Comparison of ENCODE assay signal across 18 cellular contexts in the genomic region with DNA sequence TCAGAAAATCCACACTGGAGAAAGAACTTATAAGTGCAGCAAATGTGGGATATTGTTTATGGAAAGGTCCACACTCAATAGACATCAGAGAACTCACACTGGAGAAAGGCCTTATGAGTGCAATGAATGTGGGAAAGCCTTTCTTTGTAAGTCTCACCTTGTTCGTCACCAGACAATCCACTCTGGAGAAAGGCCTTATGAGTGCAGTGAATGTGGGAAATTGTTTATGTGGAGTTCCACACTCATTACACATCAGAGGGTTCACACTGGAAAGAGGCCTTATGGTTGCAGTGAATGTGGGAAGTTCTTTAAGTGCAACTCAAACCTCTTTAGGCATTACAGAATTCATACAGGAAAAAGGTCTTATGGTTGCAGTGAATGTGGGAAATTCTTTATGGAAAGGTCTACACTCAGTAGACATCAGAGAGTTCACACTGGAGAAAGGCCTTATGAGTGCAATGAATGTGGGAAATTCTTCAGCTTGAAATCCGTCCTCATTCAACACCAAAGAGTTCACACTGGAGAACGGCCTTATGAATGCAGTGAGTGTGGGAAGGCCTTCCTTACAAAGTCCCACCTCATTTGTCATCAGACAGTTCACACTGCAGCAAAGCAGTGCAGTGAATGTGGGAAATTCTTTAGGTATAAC. TPM values are rescaled to one million over a fixed set of nuclear protein-coding genes. Genes with fewer than 3 reads are reported as not detected.
DNase-seq lines count a peak whose midpoint lies in the region; ATAC-seq, FAIRE-seq and TF ChIP-seq lines count a peak whose summit lies in the region.
"Had no signal": no experiment of that assay in that cellular context is flagged by ENCODE, and none has a peak within 500 bp of the region (broad histone marks: within the 10 kb centered on the region; RNA-seq: fewer than 3 reads in every experiment).

No MANE protein-coding gene starts in this region.

- H3K4me2 ChIP-seq in HCT116 (ENCODE audit: low read length) (no peak overlapping the region), H1 (ENCODE audit: insufficient read depth in 1 of 2, low read depth in 2 of 2, low read length in 2 of 2) (no peak overlapping the region)

- no peak for TF ChIP-seq EP300 in H1 (IDR thresholded peaks at IDR 0.05; ENCODE audit: borderline replicate concordance in 1 of 2, low read depth in 2 of 2, low read length in 2 of 2)
- TF ChIP-seq EP300 in esophagus muscularis mucosa (IDR thresholded peaks at IDR 0.05), result no peak

- no peak overlapping the region for H4K5ac ChIP-seq in H1 (ENCODE audit: insufficient read length, low read depth, low read length)

- POLR2A ChIA-PET in HCT116 (lab: Charles Lee), result no interaction called here
- POLR2A ChIA-PET in Panc1 (lab: Charles Lee), result no interaction called here
- POLR2A ChIA-PET in H1 (lab: Charles Lee; ENCODE audit: partially characterized antibody), result no interaction called here

- no peaks in the 10 kb centered on the region for H3K79me1 ChIP-seq in H1 (ENCODE audit: low read depth, low read length)

- no peak overlapping the region for H2BK20ac ChIP-seq in H1 (ENCODE audit: low read length)

- no peak overlapping the region for H4K8ac ChIP-seq in H1 (ENCODE audit: extremely low read depth, insufficient read depth, low read length)

- H2AFZ ChIP-seq in HCT116 (ENCODE audit: low read depth, low read length, poor library complexity, severe bottlenecking), result no peak overlapping the region
- no peak overlapping the region for H2AFZ ChIP-seq in H1 (ENCODE audit: low read length)
- H2AFZ ChIP-seq: GM23248 had no signal

- in situ Hi-C loops in Panc1 (cut with HindIII; ENCODE audit: low pct_unique_long_range_greater_than_20kb, low sequenced_read_pairs), result no loop called here

- H3K4me3 ChIP-seq in HCT116 (replicated peaks in 1 of 2; ENCODE audit: low read depth in 1 of 2, low read length in 2 of 2) (no peak overlapping the region), Panc1 (ENCODE audit: low read depth in 2 of 2, low read length in 2 of 2) (no peak overlapping the region), H1 (ENCODE audit: extremely low read depth in 1 of 4, insufficient read depth in 2 of 4, low read depth in 3 of 4, low read length in 4 of 4) (no peak overlapping the region), esophagus muscularis mucosa (no peak overlapping the region)
- H3K4me3 ChIP-seq in effector memory CD4-positive, alpha-beta T cell (ENCODE audit: insufficient read depth, low read depth, low read length, poor library complexity, severe bottlenecking), result no peak overlapping the region
- H3K4me3 ChIP-seq: GM12878, GM23248 had no signal

- H3K9me3 ChIP-seq in HCT116 (ENCODE audit: control insufficient read depth in 1 of 2, insufficient read depth in 1 of 2, low read depth in 1 of 2, low read length in 2 of 2), result peaks cover 22 to 25% of the 10 kb centered on the region in 2 experiments; a peak in 3 of 4 replicates
- H3K9me3 ChIP-seq in Panc1 (ENCODE audit: control insufficient read depth, insufficient read depth, low read depth, low read length), result peaks cover 45% of the 10 kb centered on the region
- peaks cover 27 to 37% of the 10 kb centered on the region in 2 experiments for H3K9me3 ChIP-seq in H1 (ENCODE audit: insufficient read depth in 2 of 2, low read depth in 1 of 2, low read length in 1 of 2)
- peaks cover 16% of the 10 kb centered on the region for H3K9me3 ChIP-seq in effector memory CD4-positive, alpha-beta T cell (ENCODE audit: control insufficient read depth, low read length)
- peaks cover 0 to 27% (median 22%) of the 10 kb centered on the region in 4 donors for H3K9me3 ChIP-seq in esophagus muscularis mucosa

- TF ChIP-seq RAD21 in HCT116 (IDR thresholded peaks at IDR 0.05; ENCODE audit: low read depth) (no peak), H1 (IDR thresholded peaks at IDR 0.05 in 1 of 2, conservative IDR thresholded peaks at IDR 0.05 in 1 of 2; ENCODE audit: low read depth in 2 of 2, low read length in 2 of 2) (no peak)

- no peak for TF ChIP-seq POLR2A in HCT116 (IDR thresholded peaks at IDR 0.05; ENCODE audit: borderline replicate concordance, extremely low read depth, insufficient read depth, insufficient read length)
- no peak for TF ChIP-seq POLR2A in H1 (IDR thresholded peaks at IDR 0.05; ENCODE audit: control extremely low read depth in 1 of 2, low read depth in 2 of 2, low read length in 2 of 2)
- TF ChIP-seq POLR2A in esophagus muscularis mucosa (IDR thresholded peaks at IDR 0.05; ENCODE audit: low read depth), result no peak

- H4K91ac ChIP-seq in H1 (replicated peaks; ENCODE audit: insufficient read length, low read length), result no peak overlapping the region

- H3K23ac ChIP-seq in H1 (ENCODE audit: insufficient read length), result no peak overlapping the region

- no peak overlapping the region for H2AK5ac ChIP-seq in H1 (ENCODE audit: low read depth, low read length)

- no peaks in the 10 kb centered on the region for H3K79me2 ChIP-seq in HCT116 (ENCODE audit: insufficient read depth, low read length)
- H3K79me2 ChIP-seq in H1 (ENCODE audit: control insufficient read depth in 1 of 2, insufficient read depth in 2 of 2, low read length in 2 of 2), result no peaks in the 10 kb centered on the region

- CTCF ChIA-PET in HCT116 (lab: Charles Lee) (no interaction called here), Panc1 (lab: Charles Lee) (no interaction called here), H1 (lab: Charles Lee; ENCODE audit: partially characterized antibody) (no interaction called here)

- DNase-seq in HCT116 (ENCODE audit: low read depth, low spot score), result no peak
- DNase-seq in Panc1 (ENCODE audit: low read depth, low spot score), result no peak
- no peak for DNase-seq in H1 (ENCODE audit: low read depth in 1 of 2, low spot score in 2 of 2)
- DNase-seq in activated CD4-positive, alpha-beta T cell treated with anti-CD3 and anti-CD28 coated beads, Interleukin-2, amount 50 U/mL, for 1 hour, result no peak
- DNase-seq in effector memory CD4-positive, alpha-beta T cell, result no peak
- no peak for DNase-seq in esophagus muscularis mucosa (ENCODE audit: extremely low spot score)
- no peak for DNase-seq in stimulated activated CD4-positive, alpha-beta T cell treated with anti-CD3 and anti-CD28 coated beads, Interleukin-2, amount 100 ng/mL, for 24 hours
- DNase-seq: ACHN; BE2C; CD4-positive, alpha-beta memory T cell; DMS79 treated with DMSO at 0.1 percent for 48 hours; GM23248; HCEC 1CT had no signal

- no peak for TF ChIP-seq CTCF in HCT116 (IDR thresholded peaks at IDR 0.05 in 2 of 3, conservative IDR thresholded peaks at IDR 0.05 in 1 of 3; ENCODE audit: borderline replicate concordance in 1 of 3, insufficient read depth in 1 of 3, low read depth in 2 of 3, low read length in 2 of 3)
- TF ChIP-seq CTCF in Panc1 (IDR thresholded peaks at IDR 0.05), result no peak
- no peak for TF ChIP-seq CTCF in H1 (IDR thresholded peaks at IDR 0.05; ENCODE audit: control extremely low read depth in 1 of 3, insufficient read depth in 1 of 3, low read depth in 1 of 3, low read length in 3 of 3)
- no peak for TF ChIP-seq CTCF in esophagus muscularis mucosa (IDR thresholded peaks at IDR 0.05)

- BruUV-seq in HCT116 (replicated peaks; lab: Mats Ljungman, UMichigan), result no TSS peak
- BruUV-seq in Panc1 (replicated peaks; lab: Mats Ljungman, UMichigan), result TSS peak; percentile 35

- H3K36me3 ChIP-seq in HCT116 (ENCODE audit: control insufficient read depth in 1 of 2, insufficient read depth in 2 of 2, low read length in 2 of 2) (0 out of 4 replicates have a peak, but pooled peaks cover 0 to 8% of the 10 kb centered on the region in 2 experiments), Panc1 (ENCODE audit: control insufficient read depth, insufficient read depth, low read length) (no peaks in the 10 kb centered on the region), H1 (ENCODE audit: control insufficient read depth in 2 of 4, insufficient read depth in 4 of 4, low read length in 3 of 4) (peaks cover 0 to 32% (median 0%) of the 10 kb centered on the region in 4 experiments; a peak in 3 of 8 replicates), esophagus muscularis mucosa (peaks cover 8 to 58% (median 47%) of the 10 kb centered on the region in 4 donors)
- peaks cover 8% of the 10 kb centered on the region for H3K36me3 ChIP-seq in effector memory CD4-positive, alpha-beta T cell (ENCODE audit: control insufficient read depth, insufficient read depth, low read length)
- H3K36me3 ChIP-seq: BE2C had no signal

- H3K4me1 ChIP-seq in HCT116 (ENCODE audit: control insufficient read depth in 1 of 2, insufficient read depth in 2 of 2, low read length in 2 of 2) (no peaks in the 10 kb centered on the region), Panc1 (ENCODE audit: control insufficient read depth, insufficient read depth, low read length) (no peaks in the 10 kb centered on the region), H1 (replicated peaks in 1 of 4; ENCODE audit: control insufficient read depth in 3 of 4, insufficient read depth in 4 of 4, low read length in 3 of 4) (no peaks in the 10 kb centered on the region), esophagus muscularis mucosa (no peaks in the 10 kb centered on the region)
- H3K4me1 ChIP-seq in effector memory CD4-positive, alpha-beta T cell (ENCODE audit: control insufficient read depth, insufficient read depth, low read length, poor library complexity, severe bottlenecking), result no peaks in the 10 kb centered on the region
- H3K4me1 ChIP-seq: BE2C had no signal

- H3K18ac ChIP-seq in H1 (ENCODE audit: extremely low read depth, low read length), result no peak overlapping the region

- ATAC-seq in HCT116, result no peak
- ATAC-seq in Panc1, result no peak
- ATAC-seq: GM12878 had no signal

- RAD21 ChIA-PET in HCT116 (lab: Charles Lee; ENCODE audit: low non-redundant PET in 1 of 2, low total read pairs in 2 of 2, uncharacterized antibody in 2 of 2, unreplicated experiment in 2 of 2), result no interaction called here

- H3K27me3 ChIP-seq in HCT116 (ENCODE audit: insufficient read depth, low read length) (no peaks in the 10 kb centered on the region), Panc1 (ENCODE audit: control insufficient read depth, insufficient read depth, low read length) (no peaks in the 10 kb centered on the region), H1 (replicated peaks in 1 of 4; ENCODE audit: control insufficient read depth in 3 of 4, extremely low read depth in 1 of 4, insufficient read depth in 3 of 4, low read length in 3 of 4) (no peaks in the 10 kb centered on the region), esophagus muscularis mucosa (no peaks in the 10 kb centered on the region)
- H3K27me3 ChIP-seq in effector memory CD4-positive, alpha-beta T cell (replicated peaks; ENCODE audit: control insufficient read depth, insufficient read depth, low read length, poor library complexity, severe bottlenecking), result no peaks in the 10 kb centered on the region
- H3K27me3 ChIP-seq: BE2C had no signal

- no peak overlapping the region for H2BK120ac ChIP-seq in H1 (replicated peaks; ENCODE audit: low read depth, low read length)

- no peak overlapping the region for H3K4ac ChIP-seq in H1 (replicated peaks; ENCODE audit: insufficient read length, low read depth, low read length)

- no peak overlapping the region for H3K9ac ChIP-seq in HCT116 (ENCODE audit: low read length)
- no peak overlapping the region for H3K9ac ChIP-seq in H1 (replicated peaks in 1 of 4; ENCODE audit: extremely low read depth in 1 of 4, low read depth in 3 of 4, low read length in 3 of 4)
- H3K9ac ChIP-seq: GM23248 had no signal

- intact Hi-C loops in HCT116 (cut with micrococcal nuclease), result no loop called here
- intact Hi-C loops in Panc1 (cut with micrococcal nuclease; ENCODE audit: unreplicated experiment), result no loop called here
- intact Hi-C loops in esophagus muscularis mucosa (cut with DNase I), result no loop called here

- H3K14ac ChIP-seq in H1 (ENCODE audit: insufficient read length), result no peak overlapping the region

- H4K20me1 ChIP-seq in HCT116 (ENCODE audit: insufficient read depth) (no peaks in the 10 kb centered on the region), H1 (replicated peaks in 1 of 2; ENCODE audit: control insufficient read depth in 1 of 2, insufficient read depth in 2 of 2, low read length in 2 of 2) (no peaks in the 10 kb centered on the region)

- H2BK5ac ChIP-seq in H1 (ENCODE audit: low read depth, low read length), result no peak overlapping the region

- no peaks in the 10 kb centered on the region for H3K23me2 ChIP-seq in H1 (ENCODE audit: low read depth, low read length)

- FAIRE-seq in H1 (lab: Jason Lieb, UNC), result no peak
- FAIRE-seq: A204.1, GM12878, GM19239, H54 had no signal

- H3K56ac ChIP-seq in H1 (replicated peaks; ENCODE audit: insufficient read length, low read depth, low read length), result no peak overlapping the region

- no peaks in the 10 kb centered on the region for H3K9me2 ChIP-seq in HCT116 (ENCODE audit: insufficient read depth)

- WGBS in H1 (ENCODE audit: extremely low coverage in 1 of 2, insufficient coverage in 1 of 2, insufficient read length in 1 of 2, insufficient replicate concordance in 2 of 2, low coverage in 1 of 2, low lambda C conversion rate in 2 of 2, missing lambda C conversion rate in 1 of 2), 2 experiments, result 84% methylated on average over 3 of the region's 3 CpGs; no CpG with 5 or more reads in 1 of the 2 experiments
- 97% methylated on average over 3 of the region's 3 CpGs for WGBS in esophagus muscularis mucosa

- H2BK12ac ChIP-seq in H1 (ENCODE audit: low read depth, low read length), result no peak overlapping the region

- H2BK15ac ChIP-seq in H1 (ENCODE audit: low read length), result no peak overlapping the region

- no peak overlapping the region for H3K27ac ChIP-seq in HCT116 (ENCODE audit: low read depth, low read length)
- no peak overlapping the region for H3K27ac ChIP-seq in Panc1 (ENCODE audit: low read length)
- no peak overlapping the region for H3K27ac ChIP-seq in H1 (ENCODE audit: low read depth, low read length)
- no peak overlapping the region for H3K27ac ChIP-seq in effector memory CD4-positive, alpha-beta T cell (ENCODE audit: insufficient read depth, low read length, poor library complexity, severe bottlenecking)
- H3K27ac ChIP-seq in esophagus muscularis mucosa (replicated peaks in 1 of 4), result no peak overlapping the region
- H3K27ac ChIP-seq: GM23248 had no signal

RNA-seq across cellular contexts. Expression of gene ZNF548, which starts 12.0 kb away (rescaled TPM):
- total RNA-seq in HCT116 (2021; ENCODE audit: unreplicated experiment) (8.7 TPM), Panc1 (2021; ENCODE audit: unreplicated experiment) (14.7 TPM), esophagus muscularis mucosa (10 to 100 TPM; 20.2 to 26.3 (median 23.6) TPM)
- 4.3 and 6.0 TPM in 2 replicates for polyA plus RNA-seq in HCT116 (2012)
- polyA plus RNA-seq in Panc1 (2012; ENCODE audit: insufficient read length), result 5.9 TPM
- 8.9 and 9.9 TPM in 2 replicates for total RNA-seq in H1 (2021; fragmentation: NEBNext Ultra II Directional; extraction: Animal tissue kit (Norgen Biotek cat#: 25700))
- 7.4 TPM in 2 replicates for polyA plus RNA-seq in H1 (2011; rRNA removed)
- 9.1 TPM for polyA plus RNA-seq in H1 (2011; cell fraction: cytosol; rRNA removed)
- 8.3 TPM for polyA plus RNA-seq in H1 (2011; cell fraction: nucleus; rRNA removed)
- 6.1 to 9.0 TPM (median 8.1 TPM) in 4 replicates for polyA plus RNA-seq in H1 (2012, experiment 1 of 2)
- 1.0 TPM for polyA plus RNA-seq in H1 (2012, experiment 2 of 2)
- polyA plus RNA-seq in H1 (2013, experiment 1 of 2), result 3.8 TPM
- 3.8 TPM for polyA plus RNA-seq in H1 (2013, experiment 2 of 2)
- 18.5 and 24.3 TPM in 2 replicates for polyA minus RNA-seq in H1 (2011; rRNA and poly(A)+ RNA removed)
- polyA minus RNA-seq in H1 (2011; cell fraction: cytosol; rRNA and poly(A)+ RNA removed), result 6.2 TPM
- polyA minus RNA-seq in H1 (2011; cell fraction: nucleus; rRNA and poly(A)+ RNA removed), result 5.0 TPM

RNA-seq across cellular contexts. Expression of gene TRAPPC2B, which starts 14.3 kb away (rescaled TPM):
- 3.9 TPM for total RNA-seq in HCT116 (2021; ENCODE audit: unreplicated experiment)
- polyA plus RNA-seq in HCT116 (2012), result 8.1 and 9.9 TPM in 2 replicates
- total RNA-seq in Panc1 (2021; ENCODE audit: unreplicated experiment), result 15.1 TPM
- 23.4 TPM for polyA plus RNA-seq in Panc1 (2012; ENCODE audit: insufficient read length)
- total RNA-seq in H1 (2021; fragmentation: NEBNext Ultra II Directional; extraction: Animal tissue kit (Norgen Biotek cat#: 25700)), result 7.9 and 8.7 TPM in 2 replicates
- 18.3 and 28.3 TPM in 2 replicates for polyA plus RNA-seq in H1 (2011; rRNA removed)
- polyA plus RNA-seq in H1 (2011; cell fraction: cytosol; rRNA removed), result 16.4 TPM
- polyA plus RNA-seq in H1 (2011; cell fraction: nucleus; rRNA removed), result 5.5 TPM
- 10.1 to 14.1 TPM (median 10.9 TPM) in 4 replicates for polyA plus RNA-seq in H1 (2012, experiment 1 of 2)
- polyA plus RNA-seq in H1 (2012, experiment 2 of 2), result 15.4 TPM
- 13.4 TPM for polyA plus RNA-seq in H1 (2013, experiment 1 of 2)
- polyA plus RNA-seq in H1 (2013, experiment 2 of 2), result 13.3 TPM
- polyA minus RNA-seq in H1 (2011; rRNA and poly(A)+ RNA removed), result 4.5 and 6.6 TPM in 2 replicates
- 5.1 TPM for polyA minus RNA-seq in H1 (2011; cell fraction: cytosol; rRNA and poly(A)+ RNA removed)
- 1.6 TPM for polyA minus RNA-seq in H1 (2011; cell fraction: nucleus; rRNA and poly(A)+ RNA removed)
- total RNA-seq in esophagus muscularis mucosa, result 10 to 100 TPM; 12.9 to 29.5 (median 20.2) TPM

RNA-seq across cellular contexts. Expression of gene ZNF547, which starts 14.3 kb away (rescaled TPM):
- total RNA-seq in HCT116 (2021; ENCODE audit: unreplicated experiment), result 1.4 TPM
- 1.1 and 1.8 TPM in 2 replicates for polyA plus RNA-seq in HCT116 (2012)
- total RNA-seq in Panc1 (2021; ENCODE audit: unreplicated experiment), result 4.1 TPM
- 3.8 TPM for polyA plus RNA-seq in Panc1 (2012; ENCODE audit: insufficient read length)
- 2.0 and 2.1 TPM in 2 replicates for total RNA-seq in H1 (2021; fragmentation: NEBNext Ultra II Directional; extraction: Animal tissue kit (Norgen Biotek cat#: 25700))
- 1.1 TPM in 2 replicates for polyA plus RNA-seq in H1 (2011; rRNA removed)
- 0.93 TPM for polyA plus RNA-seq in H1 (2011; cell fraction: cytosol; rRNA removed)
- 1.3 TPM for polyA plus RNA-seq in H1 (2011; cell fraction: nucleus; rRNA removed)
- polyA plus RNA-seq in H1 (2012, experiment 1 of 2), result 1.2 to 1.8 TPM (median 1.4 TPM) in 4 replicates
- polyA plus RNA-seq in H1 (2012, experiment 2 of 2), result 0.07 TPM
- 0.87 TPM for polyA plus RNA-seq in H1 (2013, experiment 1 of 2)
- 0.79 TPM for polyA plus RNA-seq in H1 (2013, experiment 2 of 2)
- polyA minus RNA-seq in H1 (2011; rRNA and poly(A)+ RNA removed), result 2.8 and 5.1 TPM in 2 replicates
- 3.2 TPM for polyA minus RNA-seq in H1 (2011; cell fraction: cytosol; rRNA and poly(A)+ RNA removed)
- polyA minus RNA-seq in H1 (2011; cell fraction: nucleus; rRNA and poly(A)+ RNA removed), result 1.4 TPM
- 1 to 10 TPM; 1.4 to 3.3 (median 2.8) TPM for total RNA-seq in esophagus muscularis mucosa

RNA-seq across cellular contexts. Expression of gene ZNF304, which starts 26.6 kb away (rescaled TPM):
- total RNA-seq in HCT116 (2021; ENCODE audit: unreplicated experiment) (6.3 TPM), Panc1 (2021; ENCODE audit: unreplicated experiment) (10.8 TPM), esophagus muscularis mucosa (10 to 100 TPM in 1 of 4 donors, 1 to 10 TPM in 3; 7.1 to 12.4 (median 8.5) TPM)
- polyA plus RNA-seq in HCT116 (2012), result 3.1 and 3.7 TPM in 2 replicates
- polyA plus RNA-seq in Panc1 (2012; ENCODE audit: insufficient read length), result 6.0 TPM
- 9.1 and 10.5 TPM in 2 replicates for total RNA-seq in H1 (2021; fragmentation: NEBNext Ultra II Directional; extraction: Animal tissue kit (Norgen Biotek cat#: 25700))
- 3.3 and 4.3 TPM in 2 replicates for polyA plus RNA-seq in H1 (2011; rRNA removed)
- 4.8 TPM for polyA plus RNA-seq in H1 (2011; cell fraction: cytosol; rRNA removed)
- 3.9 TPM for polyA plus RNA-seq in H1 (2011; cell fraction: nucleus; rRNA removed)
- polyA plus RNA-seq in H1 (2012, experiment 1 of 2), result 6.5 to 8.0 TPM (median 7.4 TPM) in 4 replicates
- 0.39 TPM for polyA plus RNA-seq in H1 (2012, experiment 2 of 2)
- 5.0 TPM for polyA plus RNA-seq in H1 (2013, experiment 1 of 2)
- 5.1 TPM for polyA plus RNA-seq in H1 (2013, experiment 2 of 2)
- polyA minus RNA-seq in H1 (2011; rRNA and poly(A)+ RNA removed), result 22.0 and 27.2 TPM in 2 replicates
- 10.8 TPM for polyA minus RNA-seq in H1 (2011; cell fraction: cytosol; rRNA and poly(A)+ RNA removed)
- polyA minus RNA-seq in H1 (2011; cell fraction: nucleus; rRNA and poly(A)+ RNA removed), result 7.3 TPM
- total RNA-seq: HT-29 had no signal

RNA-seq across cellular contexts. Expression of gene ZNF17, which starts 33.3 kb away (rescaled TPM):
- 5.1 TPM for total RNA-seq in HCT116 (2021; ENCODE audit: unreplicated experiment)
- polyA plus RNA-seq in HCT116 (2012), result 1.9 and 2.2 TPM in 2 replicates
- 9.2 TPM for total RNA-seq in Panc1 (2021; ENCODE audit: unreplicated experiment)
- polyA plus RNA-seq in Panc1 (2012; ENCODE audit: insufficient read length), result 4.5 TPM
- 7.9 and 10.2 TPM in 2 replicates for total RNA-seq in H1 (2021; fragmentation: NEBNext Ultra II Directional; extraction: Animal tissue kit (Norgen Biotek cat#: 25700))
- polyA plus RNA-seq in H1 (2011; rRNA removed), result 3.8 and 3.9 TPM in 2 replicates
- polyA plus RNA-seq in H1 (2011; cell fraction: cytosol; rRNA removed), result 6.5 TPM
- polyA plus RNA-seq in H1 (2011; cell fraction: nucleus; rRNA removed), result 6.3 TPM
- 4.2 to 6.3 TPM (median 5.8 TPM) in 4 replicates for polyA plus RNA-seq in H1 (2012, experiment 1 of 2)
- 1.1 TPM for polyA plus RNA-seq in H1 (2012, experiment 2 of 2)
- polyA plus RNA-seq in H1 (2013, experiment 1 of 2), result 5.3 TPM
- polyA plus RNA-seq in H1 (2013, experiment 2 of 2), result 4.4 TPM
- 13.0 and 20.9 TPM in 2 replicates for polyA minus RNA-seq in H1 (2011; rRNA and poly(A)+ RNA removed)
- polyA minus RNA-seq in H1 (2011; cell fraction: cytosol; rRNA and poly(A)+ RNA removed), result 4.9 TPM
- 18.9 TPM for polyA minus RNA-seq in H1 (2011; cell fraction: nucleus; rRNA and poly(A)+ RNA removed)
- total RNA-seq in esophagus muscularis mucosa, result 1 to 10 TPM; 6.1 to 9.6 (median 8.8) TPM

Comparison
In these comparisons a context has a peak if more than half of its experiments do, and no peak if none do; other contexts are left out.
1. Of the 16 proteins assayed by ChIP-seq in both H1 and HCT116: peak only in H1: none; only in HCT116: none; in both: ZNF274; in neither: 15.